9 cellular contexts compared by ENCODE assay signal in the genomic region with DNA sequence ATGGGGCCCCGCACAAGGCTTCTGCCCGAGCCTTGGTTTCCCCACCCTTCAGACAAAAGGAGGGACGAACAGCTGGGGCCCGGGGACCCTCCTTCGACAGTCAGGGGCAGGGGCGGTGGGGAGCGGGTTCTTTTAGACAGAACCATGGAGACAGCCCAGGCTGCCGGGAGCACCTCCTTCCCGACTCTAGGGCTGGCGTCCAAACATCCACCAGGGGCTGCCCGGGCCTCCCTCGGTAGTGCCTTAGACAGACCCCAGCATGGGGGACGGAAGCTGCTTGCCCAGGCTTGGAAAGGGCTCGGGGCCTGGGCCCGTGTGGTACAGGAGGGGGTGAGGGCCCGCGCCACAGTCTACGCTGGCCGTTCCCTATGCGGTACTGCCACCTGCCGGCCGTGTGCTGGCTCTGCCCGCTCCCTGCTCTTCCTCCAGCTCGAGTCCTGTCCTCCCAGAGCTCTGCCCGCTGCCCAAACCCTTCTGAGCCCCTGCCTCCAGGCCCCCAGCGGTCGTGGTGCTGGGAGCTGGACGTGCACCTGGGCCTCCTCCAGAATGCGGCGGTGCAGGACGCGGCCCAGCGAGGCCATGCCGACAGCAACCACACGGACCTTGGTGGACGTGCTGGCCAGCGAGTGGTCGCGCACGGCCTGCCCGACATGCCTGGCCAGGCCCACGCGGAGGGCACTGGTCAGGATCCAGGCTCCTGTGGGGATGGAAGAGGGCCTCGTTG. TPM values are rescaled to one million over a fixed set of nuclear protein-coding genes. Genes with fewer than 3 reads are reported as not detected.
DNase-seq lines count a peak whose midpoint lies in the region; ATAC-seq and TF ChIP-seq lines count a peak whose summit lies in the region.
"Had no signal": no experiment of that assay in that cellular context is flagged by ENCODE, and none has a peak within 500 bp of the region (broad histone marks: within the 10 kb centered on the region; RNA-seq: fewer than 3 reads in every experiment).

No MANE protein-coding gene starts in this region.

- H3K4me3 ChIP-seq in mucosa of descending colon, result no peak overlapping the region

- TF ChIP-seq CTCF in endothelial cell (IDR thresholded peaks at IDR 0.05; ENCODE audit: unreplicated experiment) (peak; percentile 81), mucosa of descending colon (IDR thresholded peaks at IDR 0.05) (peak; percentile 87)

- no peaks in the 10 kb centered on the region for H3K36me3 ChIP-seq in mucosa of descending colon (ENCODE audit: low read depth)

- H3K9me3 ChIP-seq in mucosa of descending colon, result no peaks in the 10 kb centered on the region

- H3K9me3 Mint-ChIP-seq in endothelial cell (ENCODE audit: unreplicated experiment), result no peaks in the 10 kb centered on the region
- H3K9me3 Mint-ChIP-seq: dendritic cell treated with granulocyte-macrophage colony-stimulating factor and Interleukin-4, amounts not matched to agents 40 ng/mL and 50 ng/mL, for 4 days had no signal

- peaks cover 8% of the 10 kb centered on the region for H3K27me3 Mint-ChIP-seq in endothelial cell (ENCODE audit: unreplicated experiment)

- H3K4me1 Mint-ChIP-seq in endothelial cell (ENCODE audit: unreplicated experiment), result no peaks in the 10 kb centered on the region

- no peak overlapping the region for H3K4me3 Mint-ChIP-seq in endothelial cell (ENCODE audit: unreplicated experiment)
- H3K4me3 Mint-ChIP-seq: dendritic cell treated with granulocyte-macrophage colony-stimulating factor and Interleukin-4, amounts not matched to agents 40 ng/mL and 50 ng/mL, for 4 days had no signal

- intact Hi-C loops in mucosa of descending colon (cut with DNase I, micrococcal nuclease), result loop anchor here (2.0 to 10.0 kb wide), 5 partner anchors 116 to 474 kb away; partner anchors contain the start of genes C11orf21 (in 1 of the 2) and TSPAN32 (in 1 of the 2)

- no peaks in the 10 kb centered on the region for H3K36me3 Mint-ChIP-seq in endothelial cell (ENCODE audit: low read depth, unreplicated experiment)

- peak; percentile 60 for ATAC-seq in HG03571 (IDR thresholded peaks at IDR 0.05; ENCODE audit: unreplicated experiment)
- peak; percentile 91 for ATAC-seq in mucosa of descending colon
- no peak for ATAC-seq in HG03521 (IDR thresholded peaks at IDR 0.05; ENCODE audit: unreplicated experiment)

- H3K4me1 ChIP-seq in mucosa of descending colon (ENCODE audit: low read depth), result peaks cover 10% of the 10 kb centered on the region

- H3K27ac Mint-ChIP-seq in endothelial cell (ENCODE audit: unreplicated experiment), result no peak overlapping the region
- H3K27ac Mint-ChIP-seq: dendritic cell treated with granulocyte-macrophage colony-stimulating factor and Interleukin-4, amounts not matched to agents 40 ng/mL and 50 ng/mL, for 4 days had no signal

- DNase-seq in GM03348 (ENCODE audit: low spot score) (peak; percentile 96), NOMO-1 (lab: John Stamatoyannopoulos, UW; ENCODE audit: unreplicated experiment in 2 of 2) (peak; percentile 59 to 78), endothelial cell (ENCODE audit: low spot score) (peak; percentile 84), mucosa of descending colon (peak; percentile 75 to 84 (median 79))
- peak in 2 of 3 experiments; percentile 49 for DNase-seq in activated CD8-positive, alpha-beta memory T cell treated with anti-CD3 and anti-CD28 coated beads for 48 hours (ENCODE audit: low read depth in 2 of 3, low spot score in 2 of 3)
- peak; percentile 63 to 66 for DNase-seq in stimulated activated CD8-positive, alpha-beta memory T cell treated with anti-CD3 and anti-CD28 coated beads, Interleukin-2, amount 100 ng/mL, for 48 hours (ENCODE audit: low read depth in 2 of 2)

RNA-seq across cellular contexts. Expression of gene TSSC4, which starts 20.1 kb away (rescaled TPM):
- 48.4 TPM for total RNA-seq in endothelial cell (ENCODE audit: unreplicated experiment)
- 10 to 100 TPM; 33.9 to 58.8 (median 39.2) TPM for total RNA-seq in mucosa of descending colon

RNA-seq across cellular contexts. Expression of gene TRPM5, which starts 23.6 kb away (rescaled TPM):
- total RNA-seq in endothelial cell (ENCODE audit: unreplicated experiment) (0.38 TPM), mucosa of descending colon (1 to 10 TPM; 2.2 to 3.7 (median 2.5) TPM)

RNA-seq across cellular contexts. Expression of gene KCNQ1, which starts 24.1 kb away (rescaled TPM):
- total RNA-seq in endothelial cell (ENCODE audit: unreplicated experiment), result 35.3 TPM
- 10 to 100 TPM; 15.5 to 44.7 (median 37.4) TPM for total RNA-seq in mucosa of descending colon

RNA-seq across cellular contexts. Expression of gene CD81, which starts 43.6 kb away (rescaled TPM):
- total RNA-seq in endothelial cell (ENCODE audit: unreplicated experiment), result 424 TPM
- total RNA-seq in mucosa of descending colon, result 100 to 1,000 TPM in 2 of 3 donors, 10 to 100 TPM in 1; 98.7 to 551 (median 186) TPM
